In genomic region chr16:22317625-22318024, GRCh38 we compare ENCODE assay signal across 12 cellular contexts.
"Had no signal": no experiment of that assay in that cellular context is flagged by ENCODE, and none has a peak within 500 bp of the region (broad histone marks: within the 10 kb centered on the region; RNA-seq: fewer than 3 reads in every experiment).

No MANE protein-coding gene starts in this region.

- H3K27ac Mint-ChIP-seq: memory B cell; T-helper 1 cell treated with Interleukin-12 subunit alpha and Interleukin-12 subunit beta and Interleukin-4 antibody, amounts not matched to agents 30 μg/mL and 1 μg/mL, for 36 hours had no signal

- ATAC-seq: SK-N-SH treated with all-trans-retinoic acid at 6 μM for 48 hours had no signal

- H3K27me3 Mint-ChIP-seq: memory B cell; naive thymus-derived CD8-positive, alpha-beta T cell had no signal

- H3K9me3 Mint-ChIP-seq: memory B cell; naive thymus-derived CD8-positive, alpha-beta T cell; T-helper 1 cell treated with Interleukin-12 subunit alpha and Interleukin-12 subunit beta and Interleukin-4 antibody, amounts not matched to agents 30 μg/mL and 1 μg/mL, for 36 hours had no signal

- DNase-seq: activated CD4-positive, alpha-beta T cell treated with anti-CD3 and anti-CD28 coated beads for 4 hours; hypothalamus; left ventricle myocardium superior; naive thymus-derived CD8-positive, alpha-beta T cell; SHP77 treated with DMSO at 0.1 percent for 48 hours; stimulated activated CD4-positive, alpha-beta T cell treated with anti-CD3 and anti-CD28 coated beads, Interleukin-15, amount 100 ng/mL, for 24 hours; stimulated activated CD4-positive, alpha-beta T cell treated with anti-CD3 and anti-CD28 coated beads, Interleukin-4, amount 100 ng/mL, for 1 hour; stimulated activated naive CD4-positive, alpha-beta T cell treated with Interleukin-2 at 50 U/mL for 16 hours; substantia nigra had no signal

- H3K4me3 Mint-ChIP-seq: memory B cell; T-helper 1 cell treated with Interleukin-12 subunit alpha and Interleukin-12 subunit beta and Interleukin-4 antibody, amounts not matched to agents 30 μg/mL and 1 μg/mL, for 36 hours had no signal
